Comparison of ENCODE assay signal across 10 cellular contexts in genomic region chr20:52031206-52031573, GRCh38.
DNase-seq lines count a peak whose midpoint lies in the region; ATAC-seq and TF ChIP-seq lines count a peak whose summit lies in the region.
"Had no signal": no experiment of that assay in that cellular context is flagged by ENCODE, and none has a peak within 500 bp of the region (broad histone marks: within the 10 kb centered on the region; RNA-seq: fewer than 3 reads in every experiment).

No MANE protein-coding gene starts in this region.

- H3K27ac ChIP-seq in BLaER1 treated with 17β-estradiol and CSF1 and Interleukin-3, amounts not matched to agents 10 nM and 100 nM = peak overlapping the region; percentile 42 to 86 (median 77); a peak in 20 of 22 replicates
- H3K27ac ChIP-seq in HUES48 (ENCODE audit: low read depth, low read length) (peak overlapping the region; percentile 49), trophoblast cell (ENCODE audit: low read depth, low read length) (peak overlapping the region; percentile 25)

- H4K20me1 ChIP-seq in BLaER1 treated with 17β-estradiol and CSF1 and Interleukin-3, amounts not matched to agents 10 nM and 100 nM = no peaks in the 10 kb centered on the region

- H2BK12ac ChIP-seq in trophoblast cell (ENCODE audit: low read length) = no peak overlapping the region

- ATAC-seq in mucosa of descending colon = no peak
- no peak for ATAC-seq in Right ventricle myocardium superior (ENCODE audit: poor library complexity)

- no CpG with 5 or more reads among the region's 2 CpGs for WGBS in trophoblast cell (ENCODE audit: extremely low coverage, insufficient coverage, insufficient read length)

- no peak overlapping the region for H4K8ac ChIP-seq in trophoblast cell (ENCODE audit: low read depth, low read length)

- no peaks in the 10 kb centered on the region for H3K36me3 ChIP-seq in BLaER1 treated with 17β-estradiol and CSF1 and Interleukin-3, amounts not matched to agents 10 nM and 100 nM
- no peaks in the 10 kb centered on the region for H3K36me3 ChIP-seq in HUES48 (ENCODE audit: control insufficient read depth, insufficient read depth, low read length)
- no peaks in the 10 kb centered on the region for H3K36me3 ChIP-seq in trophoblast cell (ENCODE audit: control insufficient read depth in 1 of 2, insufficient read depth in 2 of 2, low read length in 2 of 2)
- H3K36me3 ChIP-seq in mucosa of descending colon (ENCODE audit: low read depth) = no peaks in the 10 kb centered on the region

- 0 out of 22 replicates have a peak, but pooled peaks cover 0 to 7% (median 0%) of the 10 kb centered on the region in 11 experiments for H3K9me3 ChIP-seq in BLaER1 treated with 17β-estradiol and CSF1 and Interleukin-3, amounts not matched to agents 10 nM and 100 nM (replicated peaks in 1 of 11)
- H3K9me3 ChIP-seq in HUES48 (ENCODE audit: control insufficient read depth, insufficient read depth, low read length) (no peaks in the 10 kb centered on the region), trophoblast cell (ENCODE audit: insufficient read depth, low read depth, low read length) (no peaks in the 10 kb centered on the region), mucosa of descending colon (no peaks in the 10 kb centered on the region)

- DNase-seq in dermis blood vessel endothelial cell (peak; percentile 13), trophoblast cell (no peak), mucosa of descending colon (no peak), T-helper 9 cell (no peak), Right ventricle myocardium superior (no peak)
- DNase-seq: activated CD4-positive, alpha-beta T cell treated with anti-CD3 and anti-CD28 coated beads for 48 hours; DMS 273 treated with DMSO at 0.1 percent for 48 hours; NCI-H2227 treated with DMSO at 0.1 percent for 48 hours had no signal

- no peaks in the 10 kb centered on the region for H3K27me3 ChIP-seq in BLaER1 treated with 17β-estradiol and CSF1 and Interleukin-3, amounts not matched to agents 10 nM and 100 nM
- no peaks in the 10 kb centered on the region for H3K27me3 ChIP-seq in HUES48 (ENCODE audit: control insufficient read depth, insufficient read depth, low read length)
- H3K27me3 ChIP-seq in trophoblast cell (ENCODE audit: insufficient read depth, low read length) = no peaks in the 10 kb centered on the region

- H3K4ac ChIP-seq in trophoblast cell (ENCODE audit: low read depth, low read length) = no peak overlapping the region

- no peak overlapping the region for H2BK5ac ChIP-seq in trophoblast cell (ENCODE audit: low read depth, low read length, poor library complexity)

- no peaks in the 10 kb centered on the region for H3K79me2 ChIP-seq in trophoblast cell (ENCODE audit: control insufficient read depth, insufficient read depth, low read length, poor library complexity)

- no peak overlapping the region for H3K14ac ChIP-seq in trophoblast cell (ENCODE audit: low read length)

- H2AFZ ChIP-seq in trophoblast cell (ENCODE audit: insufficient read depth, low read length, poor library complexity) = no peak overlapping the region

- peak overlapping the region in 9 of 11 experiments; percentile 4 to 70 (median 60); a peak in 12 of 22 replicates for H3K9ac ChIP-seq in BLaER1 treated with 17β-estradiol and CSF1 and Interleukin-3, amounts not matched to agents 10 nM and 100 nM
- no peak overlapping the region for H3K9ac ChIP-seq in HUES48 (ENCODE audit: low read depth, low read length)
- H3K9ac ChIP-seq in trophoblast cell (ENCODE audit: low read length) = no peak overlapping the region

- no peak for TF ChIP-seq CTCF in mucosa of descending colon (IDR thresholded peaks at IDR 0.05)

- H3K4me1 ChIP-seq in BLaER1 treated with 17β-estradiol and CSF1 and Interleukin-3, amounts not matched to agents 10 nM and 100 nM = peaks cover 15 to 39% (median 25%) of the 10 kb centered on the region in 10 experiments
- H3K4me1 ChIP-seq in HUES48 (ENCODE audit: control insufficient read depth, insufficient read depth, low read length) (peaks cover 13% of the 10 kb centered on the region), trophoblast cell (ENCODE audit: control insufficient read depth in 1 of 2, insufficient read depth in 2 of 2, low read length in 2 of 2) (peaks cover 0 to 8% of the 10 kb centered on the region in 2 experiments), mucosa of descending colon (ENCODE audit: low read depth) (peaks cover 14% of the 10 kb centered on the region)

- no peak overlapping the region for H4K91ac ChIP-seq in trophoblast cell (ENCODE audit: low read depth, low read length)

- H3K79me1 ChIP-seq in trophoblast cell (ENCODE audit: low read length) = no peaks in the 10 kb centered on the region

- H2BK120ac ChIP-seq in trophoblast cell (ENCODE audit: insufficient read depth, low read length, poor library complexity) = no peak overlapping the region

- intact Hi-C loops in mucosa of descending colon (cut with DNase I, micrococcal nuclease) (no loop called here), Right ventricle myocardium superior (cut with DNase I) (no loop called here)

- H2AK5ac ChIP-seq in trophoblast cell (ENCODE audit: low read length) = no peak overlapping the region

- no peak overlapping the region for H3K18ac ChIP-seq in trophoblast cell (ENCODE audit: low read length)

- H3K23ac ChIP-seq in trophoblast cell (ENCODE audit: low read length) = no peak overlapping the region

- H3K4me3 ChIP-seq in BLaER1 treated with 17β-estradiol and CSF1 and Interleukin-3, amounts not matched to agents 10 nM and 100 nM = no peak overlapping the region
- H3K4me3 ChIP-seq in HUES48 (ENCODE audit: low read depth, low read length) (no peak overlapping the region), trophoblast cell (ENCODE audit: low read depth, low read length) (no peak overlapping the region), mucosa of descending colon (no peak overlapping the region)

- H3K4me2 ChIP-seq in BLaER1 treated with 17β-estradiol and CSF1 and Interleukin-3, amounts not matched to agents 10 nM and 100 nM = peak overlapping the region; percentile 48 to 79 (median 63)
- peak overlapping the region; percentile 42 for H3K4me2 ChIP-seq in trophoblast cell (ENCODE audit: low read length)

- H4K12ac ChIP-seq in trophoblast cell (ENCODE audit: low read depth, low read length) = no peak overlapping the region

Comparison
In these comparisons a context has a peak if more than half of its experiments do, and no peak if none do; other contexts are left out.
1. H3K27ac ChIP-seq: peak in every context shown above with its lines; median percentile 77 in BLaER1 treated with 17β-estradiol and CSF1 and Interleukin-3, amounts not matched to agents 10 nM and 100 nM; 49 in HUES48; 25 in trophoblast cell.
2. H3K9ac ChIP-seq: peak in BLaER1 treated with 17β-estradiol and CSF1 and Interleukin-3, amounts not matched to agents 10 nM and 100 nM (9 of 11); none in HUES48 (single experiment) and trophoblast cell (single experiment).